10 cellular contexts compared by ENCODE assay signal in the genomic region with DNA sequence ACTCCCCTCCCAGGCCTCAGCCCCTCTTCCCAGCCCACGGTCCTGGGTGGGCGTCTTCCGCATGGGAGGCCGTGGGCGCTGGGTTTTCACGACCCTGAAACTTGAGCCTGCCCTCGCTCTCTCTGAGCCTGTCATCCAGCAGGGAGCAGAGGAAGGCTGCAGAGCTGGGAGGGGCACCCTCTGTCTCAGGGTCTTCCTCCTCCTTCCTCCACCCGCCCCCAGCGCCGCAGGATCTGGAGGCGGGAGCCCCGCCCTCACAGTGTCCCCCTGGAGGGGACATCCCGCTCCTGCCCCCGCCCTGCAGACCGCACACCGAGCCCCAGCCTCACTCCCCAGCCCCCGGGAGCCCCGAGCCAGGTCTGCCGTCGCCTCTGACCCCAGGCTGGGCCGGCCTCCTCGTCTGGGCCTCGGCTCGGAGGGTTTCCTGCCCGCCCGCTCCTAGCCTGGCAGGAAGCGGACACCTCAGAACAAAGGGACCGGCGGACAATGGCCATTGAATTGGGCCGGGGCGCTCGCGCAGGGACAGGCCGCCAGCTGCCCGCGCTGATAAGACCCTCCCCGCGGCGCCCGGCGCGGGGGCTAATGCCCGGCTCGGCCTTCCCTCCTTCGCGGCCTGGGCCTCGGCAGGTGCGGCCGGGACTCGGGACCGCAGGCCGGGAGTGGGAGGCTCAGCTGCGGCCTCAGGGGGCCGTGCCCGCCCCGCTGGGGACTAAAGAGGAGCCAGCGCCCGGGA. TPM values are rescaled to one million over a fixed set of nuclear protein-coding genes. Genes with fewer than 3 reads are reported as not detected.
DNase-seq lines count a peak whose midpoint lies in the region; ATAC-seq and TF ChIP-seq lines count a peak whose summit lies in the region.
"Had no signal": no experiment of that assay in that cellular context is flagged by ENCODE, and none has a peak within 500 bp of the region (broad histone marks: within the 10 kb centered on the region; RNA-seq: fewer than 3 reads in every experiment).

No MANE protein-coding gene starts in this region.

- dilution Hi-C loops in mammary epithelial cell (cut with HindIII; ENCODE audit: low sequenced_read_pairs): loop anchor here (25.0 kb wide), 1 partner anchor 91 kb away; no protein-coding TSS in a partner anchor

- DNase-seq in breast epithelium (ENCODE audit: low spot score in 2 of 2): no peak
- DNase-seq in mammary epithelial cell: no peak
- DNase-seq in left cardiac atrium: peak; percentile 71
- peak; percentile 64 for DNase-seq in myocyte (ENCODE audit: low read depth)
- DNase-seq in vagina (ENCODE audit: extremely low spot score in 2 of 2): no peak
- DNase-seq in BE2C: no peak
- DNase-seq: activated T-cell treated with anti-CD3 and anti-CD28 coated beads, Interleukin-2, amount 50 U/mL, for 1 hour; DMS79 treated with DMSO at 0.1 percent for 48 hours had no signal

- intact Hi-C loops in breast epithelium (cut with DNase I; ENCODE audit: low total_unique reads): no loop called here
- intact Hi-C loops in mammary epithelial cell (cut with micrococcal nuclease): no loop called here
- intact Hi-C loops in left cardiac atrium (cut with DNase I): no loop called here
- intact Hi-C loops in vagina (cut with DNase I): no loop called here

- no peak overlapping the region for H3K9ac ChIP-seq in mammary epithelial cell (ENCODE audit: insufficient read depth, low read length)

- H2AFZ ChIP-seq in mammary epithelial cell (ENCODE audit: low read depth, low read length): no peak overlapping the region

- TF ChIP-seq CTCF in breast epithelium (IDR thresholded peaks at IDR 0.05) (no peak), mammary epithelial cell (conservative IDR thresholded peaks at IDR 0.05 in 1 of 2, IDR thresholded peaks at IDR 0.05 in 1 of 2; ENCODE audit: extremely low read depth in 1 of 2, insufficient read depth in 1 of 2, low read depth in 1 of 2, low read length in 2 of 2) (no peak), vagina (IDR thresholded peaks at IDR 0.05) (no peak), BE2C (IDR thresholded peaks at IDR 0.05; ENCODE audit: low read depth, low read length) (no peak)

- no TSS peak for BruUV-seq in mammary epithelial cell (replicated peaks; lab: Mats Ljungman, UMichigan)

- no peak for TF ChIP-seq POLR2A in breast epithelium (IDR thresholded peaks at IDR 0.05)
- TF ChIP-seq POLR2A in vagina (IDR thresholded peaks at IDR 0.05): no peak

- H3K36me3 ChIP-seq in breast epithelium (no peaks in the 10 kb centered on the region), mammary epithelial cell (ENCODE audit: insufficient read depth, low read length) (no peaks in the 10 kb centered on the region), vagina (no peaks in the 10 kb centered on the region), BE2C (no peaks in the 10 kb centered on the region)

- in situ Hi-C loops in mammary epithelial cell (cut with MboI; ENCODE audit: low sequenced_read_pairs in 2 of 2): no loop called here

- peak overlapping the region in 1 of 2 donors; percentile 63 for H3K27ac ChIP-seq in breast epithelium
- H3K27ac ChIP-seq in mammary epithelial cell (ENCODE audit: insufficient read depth, low read depth, low read length): no peak overlapping the region
- no peak overlapping the region for H3K27ac ChIP-seq in vagina

- H3K27me3 ChIP-seq in breast epithelium: peaks cover 9 to 54% of the 10 kb centered on the region in 2 donors
- H3K27me3 ChIP-seq in mammary epithelial cell (ENCODE audit: insufficient read depth, low read length): peaks cover 8% of the 10 kb centered on the region
- peaks cover 15% of the 10 kb centered on the region for H3K27me3 ChIP-seq in vagina
- no peaks in the 10 kb centered on the region for H3K27me3 ChIP-seq in BE2C

- ATAC-seq in left cardiac atrium: peak; percentile 45 to 51
- ATAC-seq in HG03039 (IDR thresholded peaks at IDR 0.05; ENCODE audit: unreplicated experiment): no peak
- ATAC-seq in GM19455 (IDR thresholded peaks at IDR 0.05; ENCODE audit: unreplicated experiment): no peak

- H3K9me3 ChIP-seq in breast epithelium: no peaks in the 10 kb centered on the region
- no peaks in the 10 kb centered on the region for H3K9me3 ChIP-seq in mammary epithelial cell (replicated peaks; ENCODE audit: insufficient read depth, low read length)
- H3K9me3 ChIP-seq in vagina: no peaks in the 10 kb centered on the region
- H3K9me3 ChIP-seq in BE2C: no peaks in the 10 kb centered on the region

- H3K4me3 ChIP-seq in breast epithelium (peak overlapping the region in 2 of 3 donors; percentile 37 to 63), mammary epithelial cell (replicated peaks in 1 of 3; ENCODE audit: insufficient read depth in 1 of 3, low read depth in 2 of 3, low read length in 3 of 3) (no peak overlapping the region), vagina (peak overlapping the region; percentile 6 to 28), BE2C (ENCODE audit: low read depth, low read length) (no peak overlapping the region)

- no peak overlapping the region for H3K4me2 ChIP-seq in mammary epithelial cell (ENCODE audit: insufficient read depth, low read depth, low read length)

- peaks cover 6 to 22% of the 10 kb centered on the region in 2 donors for H3K4me1 ChIP-seq in breast epithelium
- H3K4me1 ChIP-seq in mammary epithelial cell (ENCODE audit: insufficient read depth, low read length): peaks cover 11% of the 10 kb centered on the region
- H3K4me1 ChIP-seq in vagina: peaks cover 51% of the 10 kb centered on the region
- H3K4me1 ChIP-seq in BE2C: peaks cover under 1% of the 10 kb centered on the region; the same call in 1 of the 2 replicates

- no peaks in the 10 kb centered on the region for H4K20me1 ChIP-seq in mammary epithelial cell (ENCODE audit: insufficient read depth, low read length)

- 46% methylated on average over 13 of the region's 58 CpGs for WGBS in mammary epithelial cell (ENCODE audit: low coverage, missing lambda C conversion rate)

- CTCF ChIA-PET in mammary epithelial cell (lab: Charles Lee; ENCODE audit: low non-redundant PET): interaction anchor here (0.7 kb wide), 2 partner anchors 79 to 102 kb away, joined by 3 to 4 read pairs; no protein-coding TSS in a partner anchor

- no peaks in the 10 kb centered on the region for H3K79me2 ChIP-seq in mammary epithelial cell (ENCODE audit: insufficient read depth, low read length)

RNA-seq across cellular contexts. Expression of a gene that starts 15.3 kb away (rescaled TPM):
- total RNA-seq in breast epithelium: 10 to 100 TPM; 13.6 to 14.9 (median 14.1) TPM
- 10 to 100 TPM; 32.0 to 41.9 TPM for total RNA-seq in mammary epithelial cell
- 19.8 TPM for polyA plus RNA-seq in mammary epithelial cell
- polyA minus RNA-seq in mammary epithelial cell: 23.2 TPM
- total RNA-seq in left cardiac atrium: 10 to 100 TPM; 25.9 to 29.1 TPM
- total RNA-seq in myocyte: 33.2 and 40.9 TPM in 2 replicates
- 14.7 TPM for polyA plus RNA-seq in myocyte (2012)
- total RNA-seq in vagina: 11.0 TPM
- 7.4 TPM for polyA plus RNA-seq in BE2C (2012; ENCODE audit: insufficient read depth, insufficient read length, low read depth)

RNA-seq across cellular contexts. Expression of a gene that starts 27.8 kb away (rescaled TPM):
- 10 to 100 TPM in 2 of 3 donors, 1 to 10 TPM in 1; 4.2 to 15.4 (median 13.1) TPM for total RNA-seq in breast epithelium
- total RNA-seq in mammary epithelial cell: 100 to 1,000 TPM in 1 of 2 donors, 10 to 100 TPM in 1; 75.2 to 124 TPM
- polyA plus RNA-seq in mammary epithelial cell: 42.6 TPM
- polyA minus RNA-seq in mammary epithelial cell: 67.1 TPM
- total RNA-seq in left cardiac atrium: 10 to 100 TPM; 22.4 to 25.5 TPM
- total RNA-seq in myocyte: 32.5 and 42.7 TPM in 2 replicates
- polyA plus RNA-seq in myocyte (2012): 12.0 TPM
- 17.7 TPM for total RNA-seq in vagina
- polyA plus RNA-seq in BE2C (2012; ENCODE audit: insufficient read depth, insufficient read length, low read depth): 15.9 TPM

RNA-seq across cellular contexts. Expression of a gene that starts 51.9 kb away (rescaled TPM):
- total RNA-seq in breast epithelium (10 to 100 TPM; 37.0 to 86.1 (median 41.0) TPM), mammary epithelial cell (10 to 100 TPM; 37.0 to 48.0 TPM), left cardiac atrium (10 to 100 TPM; 37.7 to 42.7 TPM), myocyte (117 and 167 TPM in 2 replicates), vagina (45.9 TPM)
- 45.9 TPM for polyA plus RNA-seq in mammary epithelial cell
- polyA minus RNA-seq in mammary epithelial cell: 54.2 TPM
- polyA plus RNA-seq in myocyte (2012): 35.8 TPM
- polyA plus RNA-seq in BE2C (2012; ENCODE audit: insufficient read depth, insufficient read length, low read depth): 67.4 TPM

Comparison
In these comparisons a context has a peak if more than half of its experiments do, and no peak if none do; other contexts are left out.
1. H3K4me3 ChIP-seq: peak in breast epithelium (2 of 3) and vagina (2 of 2); none in mammary epithelial cell (0 of 3) and BE2C (single experiment).
2. DNase-seq: peak in left cardiac atrium (single experiment) and myocyte (single experiment); none in breast epithelium (0 of 2), mammary epithelial cell (single experiment), vagina (0 of 2) and BE2C (single experiment).
3. ATAC-seq: peak in left cardiac atrium (2 of 2); none in HG03039 (single experiment) and GM19455 (single experiment).